6 cellular contexts compared by ENCODE assay signal in the genomic region with DNA sequence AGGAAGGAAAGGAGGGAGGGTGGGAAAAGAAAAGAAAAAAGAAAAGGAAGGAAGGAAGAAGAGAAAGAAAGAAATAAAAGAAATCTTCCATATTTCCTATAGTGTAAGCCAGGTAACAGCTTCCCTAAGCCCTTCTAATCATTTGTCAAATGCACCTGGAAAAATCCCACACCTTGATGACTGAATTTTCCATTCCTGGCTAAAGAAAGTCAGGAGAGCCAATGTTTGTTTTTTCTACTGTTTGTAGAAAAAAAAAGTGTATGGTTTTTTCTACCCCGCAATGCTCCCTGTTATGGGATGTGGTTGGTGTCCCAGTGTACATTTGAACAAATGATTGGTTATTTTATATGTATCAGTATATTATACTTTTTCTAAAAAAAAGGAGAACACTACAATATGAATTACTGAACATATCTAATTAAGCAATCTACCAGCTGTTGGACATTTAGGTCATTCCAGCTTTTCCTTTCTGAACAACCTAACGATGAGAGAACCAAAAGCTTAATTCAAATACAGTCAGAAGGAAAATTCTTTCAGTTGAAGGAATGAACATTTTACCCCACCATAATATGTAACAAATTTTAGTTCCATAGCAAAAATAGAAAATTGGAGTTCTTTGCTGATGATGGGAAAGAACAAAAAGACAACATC.
"Had no signal": no experiment of that assay in that cellular context is flagged by ENCODE, and none has a peak within 500 bp of the region (broad histone marks: within the 10 kb centered on the region; RNA-seq: fewer than 3 reads in every experiment).

No MANE protein-coding gene starts in this region.

- H3K27ac ChIP-seq: KMS-11 had no signal

- ATAC-seq: GM23338 had no signal

- DNase-seq: H9, HCEC 1CT, IMR-90, KBM-7 had no signal
